In the genomic region with DNA sequence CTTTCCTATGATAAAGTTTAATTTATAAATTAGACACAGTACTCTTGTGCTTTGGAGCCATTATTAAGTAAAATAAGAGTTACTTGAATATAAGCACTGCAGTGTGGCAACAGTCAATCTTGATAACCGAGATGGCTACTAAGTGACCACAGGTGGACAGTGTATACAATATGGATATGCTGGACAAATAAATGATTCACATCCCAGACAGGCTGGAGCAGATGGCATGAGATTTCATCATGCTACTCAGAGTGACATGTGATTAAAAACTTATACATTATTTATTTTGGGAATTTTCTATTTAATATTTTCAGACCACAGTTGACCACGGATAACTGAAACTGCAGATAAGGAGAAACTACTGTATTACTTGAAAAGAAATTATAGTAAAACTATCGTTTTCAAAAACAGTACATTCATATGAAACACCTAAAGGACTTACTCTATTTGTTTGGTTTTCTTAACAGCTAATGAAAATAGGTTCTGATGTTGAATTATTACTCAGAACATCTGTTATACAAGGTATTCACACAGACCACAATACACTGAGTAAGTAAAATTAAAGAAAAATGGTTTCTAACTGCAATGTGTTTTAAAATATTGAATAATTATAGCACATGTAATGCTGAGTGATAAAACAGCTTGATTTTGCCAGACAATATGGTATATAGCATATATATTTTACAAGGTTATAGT, we compare ENCODE assay signal across 24 cellular contexts. TPM values are rescaled to one million over a fixed set of nuclear protein-coding genes. Genes with fewer than 3 reads are reported as not detected.
A peak's percentile ranks its signal among the peaks of the same experiment; 100 is the strongest.
DNase-seq lines count a peak whose midpoint lies in the region; ATAC-seq and TF ChIP-seq lines count a peak whose summit lies in the region.
"Had no signal": no experiment of that assay in that cellular context is flagged by ENCODE, and none has a peak within 500 bp of the region (broad histone marks: within the 10 kb centered on the region; RNA-seq: fewer than 3 reads in every experiment).

No MANE protein-coding gene starts in this region.

- H3K4me1 Mint-ChIP-seq in chondrocyte (ENCODE audit: low read depth) (peaks cover 12% of the 10 kb centered on the region), osteocyte (ENCODE audit: unreplicated experiment) (no peaks in the 10 kb centered on the region)

- DNase-seq in NCI-H748 (lab: John Stamatoyannopoulos, UW; ENCODE audit: unreplicated experiment) = peak; percentile 7
- no peak for DNase-seq in NCI-H748 treated with DMSO at 0.1 percent for 48 hours (lab: John Stamatoyannopoulos, UW)
- DNase-seq in PC-3 = peak; percentile 39
- DNase-seq in chondrocyte (ENCODE audit: low spot score) = no peak
- no peak for DNase-seq in osteocyte (ENCODE audit: extremely low spot score, unreplicated experiment)
- no peak for DNase-seq in NCI-H1092 treated with DMSO at 0.1 percent for 48 hours (lab: John Stamatoyannopoulos, UW)
- no peak for DNase-seq in foreskin melanocyte
- DNase-seq in AG20443 (ENCODE audit: low spot score) = no peak
- DNase-seq: 8988T; activated CD4-positive, alpha-beta T cell treated with anti-CD3 and anti-CD28 coated beads, Interleukin-2, amount 50 U/mL, for 4 hours; activated T-cell treated with anti-CD3 and anti-CD28 coated beads, Interleukin-2, amount 50 U/mL, for 4 hours; CD4-positive, CD25-positive, alpha-beta regulatory T cell; DND-41; effector CD8-positive, alpha-beta T cell; left lung; MG63; NCI-H2029 treated with DMSO at 0.1 percent for 48 hours; NCI-H524 treated with DMSO at 0.1 percent for 48 hours; RPMI8226; stimulated activated naive CD8-positive, alpha-beta T cell treated with anti-CD3 and anti-CD28 coated beads, Interleukin-15, amount 100 ng/mL, for 72 hours; T-helper 1 cell; upper lobe of right lung had no signal

- no peaks in the 10 kb centered on the region; the same call in 1 of the 2 replicates for H3K36me3 ChIP-seq in PC-3 (ENCODE audit: low read depth, low read length)
- H3K36me3 ChIP-seq: upper lobe of right lung had no signal

- no peaks in the 10 kb centered on the region for H3K27me3 ChIP-seq in PC-3 (ENCODE audit: low read length)
- H3K27me3 ChIP-seq: foreskin keratinocyte, left lung, MG63, upper lobe of right lung had no signal

- H3K4me3 Mint-ChIP-seq in chondrocyte (ENCODE audit: unreplicated experiment) (no peak overlapping the region), osteocyte (ENCODE audit: unreplicated experiment) (no peak overlapping the region)
- H3K4me3 Mint-ChIP-seq: activated T-cell treated with anti-CD3 and anti-CD28 coated beads, Interleukin-2, amount 50 U/mL, for 4 hours; CD4-positive, CD25-positive, alpha-beta regulatory T cell; stimulated activated naive CD8-positive, alpha-beta T cell treated with anti-CD3 and anti-CD28 coated beads, Interleukin-15, amount 100 ng/mL, for 72 hours had no signal

- H3K4me3 ChIP-seq in PC-3 (ENCODE audit: low read length) = no peak overlapping the region
- H3K4me3 ChIP-seq: left lung, MG63, upper lobe of right lung had no signal

- no peak overlapping the region for H2AFZ ChIP-seq in PC-3 (ENCODE audit: low read length)

- no peak overlapping the region for H3K9ac ChIP-seq in PC-3 (ENCODE audit: low read length)

- H3K36me3 Mint-ChIP-seq in chondrocyte (ENCODE audit: low read depth) (peaks cover 9% of the 10 kb centered on the region), osteocyte (ENCODE audit: unreplicated experiment) (peaks cover 13% of the 10 kb centered on the region)

- H3K27ac Mint-ChIP-seq in chondrocyte (ENCODE audit: unreplicated experiment) (peak overlapping the region; percentile 87), osteocyte (ENCODE audit: unreplicated experiment) (peak overlapping the region; percentile 58)
- H3K27ac Mint-ChIP-seq: activated naive CD4-positive, alpha-beta T cell treated with anti-CD3 and anti-CD28 coated beads, Interleukin-2, amount 50 U/mL, for 72 hours; CD4-positive, CD25-positive, alpha-beta regulatory T cell; stimulated activated naive CD8-positive, alpha-beta T cell treated with anti-CD3 and anti-CD28 coated beads, Interleukin-15, amount 100 ng/mL, for 72 hours had no signal

- no peaks in the 10 kb centered on the region for H3K9me2 ChIP-seq in PC-3 (replicated peaks; ENCODE audit: low read length)

- TF ChIP-seq CTCF in PC-3 (conservative IDR thresholded peaks at IDR 0.05; ENCODE audit: low read depth, low read length) (no peak), chondrocyte (IDR thresholded peaks at IDR 0.05) (no peak), osteocyte (IDR thresholded peaks at IDR 0.05) (no peak)

- H3K9me3 Mint-ChIP-seq in chondrocyte (ENCODE audit: low read depth) (no peaks in the 10 kb centered on the region), osteocyte (ENCODE audit: unreplicated experiment) (no peaks in the 10 kb centered on the region)
- H3K9me3 Mint-ChIP-seq: activated naive CD4-positive, alpha-beta T cell treated with anti-CD3 and anti-CD28 coated beads, Interleukin-2, amount 50 U/mL, for 72 hours; activated T-cell treated with anti-CD3 and anti-CD28 coated beads, Interleukin-2, amount 50 U/mL, for 4 hours; CD4-positive, CD25-positive, alpha-beta regulatory T cell; stimulated activated naive CD8-positive, alpha-beta T cell treated with anti-CD3 and anti-CD28 coated beads, Interleukin-15, amount 100 ng/mL, for 72 hours had no signal

- no peaks in the 10 kb centered on the region for H3F3A ChIP-seq in PC-3 (ENCODE audit: low read length, unreplicated experiment)

- no peaks in the 10 kb centered on the region for H3K9me3 ChIP-seq in PC-3 (ENCODE audit: low read length)
- H3K9me3 ChIP-seq: left lung, MG63, upper lobe of right lung had no signal

- intact Hi-C loops in PC-3 (cut with micrococcal nuclease) = loop anchor here (2.0 to 5.0 kb wide), 2 partner anchors 16 to 71 kb away; partner anchors contain the start of gene LYRM7

- H3K27me3 Mint-ChIP-seq in chondrocyte (ENCODE audit: low read depth) = no peaks in the 10 kb centered on the region
- no peaks in the 10 kb centered on the region for H3K27me3 Mint-ChIP-seq in osteocyte (ENCODE audit: unreplicated experiment)
- H3K27me3 Mint-ChIP-seq: CD4-positive, CD25-positive, alpha-beta regulatory T cell; stimulated activated naive CD8-positive, alpha-beta T cell treated with anti-CD3 and anti-CD28 coated beads, Interleukin-15, amount 100 ng/mL, for 72 hours had no signal

- peaks cover 3% of the 10 kb centered on the region; the same call in 1 of the 2 replicates for H3K4me1 ChIP-seq in PC-3 (ENCODE audit: insufficient read depth, low read length)
- H3K4me1 ChIP-seq: foreskin keratinocyte, left lung, upper lobe of right lung had no signal

- POLR2A ChIA-PET in PC-3 (lab: Charles Lee; ENCODE audit: unreplicated experiment) = no interaction called here

- BruUV-seq in PC-3 (replicated peaks; lab: Mats Ljungman, UMichigan) = TSS peak; percentile 94

- no peaks in the 10 kb centered on the region for H4K20me1 ChIP-seq in PC-3 (ENCODE audit: low read length)

- H3K79me2 ChIP-seq in PC-3 (ENCODE audit: low read length) = no peaks in the 10 kb centered on the region

- peak; percentile 98 for ATAC-seq in PC-3
- ATAC-seq: activated naive CD4-positive, alpha-beta T cell treated with anti-CD3 and anti-CD28 coated beads, Interleukin-2, amount 50 U/mL, for 72 hours; activated T-cell treated with anti-CD3 and anti-CD28 coated beads, Interleukin-2, amount 50 U/mL, for 4 hours; foreskin keratinocyte; left lung; stimulated activated naive CD8-positive, alpha-beta T cell treated with anti-CD3 and anti-CD28 coated beads, Interleukin-15, amount 100 ng/mL, for 72 hours; upper lobe of right lung had no signal

- CTCF ChIA-PET in PC-3 (lab: Charles Lee) = interaction anchor here (0.6 kb wide), 1 partner anchor 99 kb away, joined by 9 read pairs; no protein-coding TSS in a partner anchor

- H3K27ac ChIP-seq in PC-3 (ENCODE audit: low read length) = peak overlapping the region; percentile 45
- H3K27ac ChIP-seq: foreskin keratinocyte, left lung, upper lobe of right lung had no signal

- H3K4me2 ChIP-seq in PC-3 (ENCODE audit: low read length) = no peak overlapping the region

RNA-seq across cellular contexts. Expression of gene LYRM7, which starts 16.0 kb away (rescaled TPM):
- total RNA-seq in PC-3 (2014; rRNA removed) (5.0 and 6.7 TPM in 2 replicates), chondrocyte (9.8 to 10.8 TPM (median 10.1 TPM) in 3 replicates), osteocyte (6.9 and 9.1 TPM in 2 replicates)

RNA-seq across cellular contexts. Expression of gene HINT1, which starts 21.7 kb away (rescaled TPM):
- total RNA-seq in PC-3 (2014; rRNA removed) (214 and 243 TPM in 2 replicates), chondrocyte (196 to 223 TPM (median 197 TPM) in 3 replicates), osteocyte (194 and 199 TPM in 2 replicates)

Comparison
In these comparisons a context has a peak if more than half of its experiments do, and no peak if none do; other contexts are left out.
1. DNase-seq: peak in NCI-H748 (single experiment) and PC-3 (single experiment); none in NCI-H748 treated with DMSO at 0.1 percent for 48 hours (single experiment), chondrocyte (single experiment), osteocyte (single experiment), NCI-H1092 treated with DMSO at 0.1 percent for 48 hours (single experiment), foreskin melanocyte (single experiment) and AG20443 (single experiment).